ENCODE assay signal across 25 cellular contexts in the genomic region with DNA sequence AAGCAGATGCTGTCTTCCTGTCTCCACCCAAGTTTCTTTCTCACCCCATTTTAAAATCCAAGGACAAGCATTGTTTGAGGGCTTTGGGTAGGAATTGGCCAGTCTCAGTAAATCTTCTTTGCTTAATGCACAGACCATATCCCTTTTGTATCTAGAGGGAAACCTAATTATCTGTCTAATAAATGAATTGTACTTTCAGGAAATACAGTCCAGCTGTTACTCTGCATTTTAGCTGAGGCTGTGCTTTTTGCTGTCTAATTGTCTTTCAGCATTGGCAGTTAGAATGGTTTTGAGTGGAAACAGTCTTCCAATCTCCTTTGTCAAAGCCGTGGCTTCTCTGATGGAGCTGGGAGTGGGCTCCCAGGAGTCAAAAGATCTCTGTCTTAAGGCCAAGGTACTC.
"Had no signal": no experiment of that assay in that cellular context is flagged by ENCODE, and none has a peak within 500 bp of the region (broad histone marks: within the 10 kb centered on the region; RNA-seq: fewer than 3 reads in every experiment).

No MANE protein-coding gene starts in this region.

- DNase-seq: stimulated activated CD4-positive, alpha-beta T cell treated with anti-CD3 and anti-CD28 coated beads, Interleukin-2, amount 100 ng/mL, for 48 hours; stimulated activated CD4-positive, alpha-beta T cell treated with anti-CD3 and anti-CD28 coated beads, Interleukin-4, amount 100 ng/mL, for 1 hour; stimulated activated CD4-positive, alpha-beta T cell treated with anti-CD3 and anti-CD28 coated beads, Interleukin-4, amount 100 ng/mL, for 24 hours; stimulated activated CD4-positive, alpha-beta T cell treated with anti-CD3 and anti-CD28 coated beads, Interleukin-4, amount 100 ng/mL, for 4 hours; stimulated activated CD8-positive, alpha-beta memory T cell treated with anti-CD3 and anti-CD28 coated beads, Interleukin-4, amount 100 ng/mL, for 48 hours; stimulated activated naive B cell treated with anti-CD40 and anti-IgM and Interleukin-4, amounts not matched to agents 10 μg/mL and 1 μg/mL and 100 μg/mL, for 72 hours; stimulated activated naive CD4-positive, alpha-beta T cell; stimulated activated naive CD4-positive, alpha-beta T cell treated with Interleukin-2 at 50 U/mL for 16 hours; stimulated activated naive CD8-positive, alpha-beta T cell treated with anti-CD3 and anti-CD28 coated beads, Interleukin-15, amount 100 ng/mL, for 72 hours; stimulated activated naive CD8-positive, alpha-beta T cell treated with anti-CD3 and anti-CD28 coated beads, Interleukin-15, Interleukin-2, amounts not matched to agents 100 U/mL and 50 U/mL, for 24 hours; stomach; substantia nigra; testis; thyroid gland; tibial artery; transverse colon; trophoblast cell; upper lobe of right lung; uterus had no signal

- H3K27ac ChIP-seq: stomach, suprapubic skin, testis, thoracic aorta, thyroid gland, tibial artery, tibial nerve, transverse colon, upper lobe of right lung, uterus, vagina had no signal

- H3K27me3 ChIP-seq: stomach, suprapubic skin, testis, thyroid gland, tibial artery, tibial nerve, transverse colon, upper lobe of right lung, uterus, vagina had no signal

- H3K36me3 ChIP-seq: stomach, suprapubic skin, thoracic aorta, thyroid gland, tibial artery, tibial nerve, transverse colon, upper lobe of right lung, uterus, vagina had no signal

- H3K4me3 ChIP-seq: stomach, suprapubic skin, testis, thoracic aorta, thyroid gland, tibial artery, tibial nerve, transverse colon, upper lobe of right lung, uterus, vagina had no signal

- H3K4me1 ChIP-seq: stomach, suprapubic skin, testis, thyroid gland, tibial artery, tibial nerve, transverse colon, upper lobe of right lung, uterus, vagina had no signal

- ATAC-seq: stimulated activated effector memory CD8-positive, alpha-beta T cell treated with anti-CD3 and anti-CD28 coated beads, Interleukin-12 subunit alpha, Interleukin-12 subunit beta, amount 100 ng/mL, for 72 hours; stimulated activated memory B cell treated with anti-CD40 and anti-IgM and Interleukin-4, amounts not matched to agents 10 μg/mL and 1 μg/mL and 100 μg/mL, for 72 hours; stimulated activated naive B cell treated with anti-CD40 and anti-IgM and Interleukin-4, amounts not matched to agents 10 μg/mL and 1 μg/mL and 100 μg/mL, for 72 hours; stimulated activated naive CD8-positive, alpha-beta T cell treated with anti-CD3 and anti-CD28 coated beads, Interleukin-15, amount 100 ng/mL, for 72 hours; stimulated activated naive CD8-positive, alpha-beta T cell treated with anti-CD3 and anti-CD28 coated beads, Interleukin-15, Interleukin-2, amounts not matched to agents 100 U/mL and 50 U/mL, for 24 hours; upper lobe of right lung had no signal

- H3K9me3 ChIP-seq: stomach, suprapubic skin, testis, thoracic aorta, thyroid gland, tibial artery, tibial nerve, transverse colon, upper lobe of right lung, uterus, vagina had no signal
